ENCODE assay signal across 1 cellular context in the genomic region with DNA sequence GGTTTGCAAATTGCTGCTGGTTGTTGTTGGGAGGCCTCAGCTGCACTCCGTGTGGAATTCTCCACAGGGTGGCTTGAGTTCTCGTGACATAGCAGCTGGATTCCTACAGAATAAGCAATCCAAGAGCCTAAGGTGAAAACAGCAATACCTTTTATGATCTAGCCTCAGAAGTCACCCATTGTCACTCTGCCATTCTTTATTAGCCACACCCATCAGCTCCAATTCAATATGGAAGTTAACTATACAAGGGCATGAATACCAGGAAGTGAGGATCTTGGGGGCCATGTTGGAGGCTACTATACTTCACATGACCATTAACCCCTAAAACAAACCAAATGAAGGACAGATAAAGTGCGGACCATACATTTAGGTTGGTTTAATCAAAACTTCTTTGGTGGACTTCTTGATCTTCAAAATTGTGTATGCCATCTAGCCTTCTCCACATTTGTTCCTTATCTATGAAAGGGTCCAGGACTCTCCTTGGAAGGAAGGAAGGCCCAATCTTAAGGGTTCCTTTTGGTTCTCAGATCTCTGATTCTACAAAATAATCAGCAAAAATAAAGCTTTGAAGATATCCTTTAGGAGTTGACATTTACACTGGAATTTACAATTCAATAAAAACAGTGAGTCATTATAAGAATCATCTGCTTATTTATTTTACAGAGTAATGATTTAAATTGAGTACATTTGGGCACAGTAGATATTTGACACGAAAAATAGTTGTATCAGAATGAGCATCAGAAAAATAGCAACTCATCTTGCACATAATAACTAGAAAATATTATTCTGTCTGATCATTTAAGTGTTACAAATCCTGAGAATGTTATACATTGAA.
TF ChIP-seq lines count a peak whose summit lies in the region.

No MANE protein-coding gene starts in this region.

TF ChIP-seq in A549, 52 proteins besides CTCF, POLR2A, EP300 and RAD21:
- TF ChIP-seq CBX8 (IDR thresholded peaks at IDR 0.05) (no peak), USF2 (IDR thresholded peaks at IDR 0.05) (0 out of 2 replicates have a peak, but pooled peaks have one; percentile 19), HOXB13 (CRISPR knock-in tag; IDR thresholded peaks at IDR 0.05; ENCODE audit: low read depth) (no peak), FOSL2 (IDR thresholded peaks at IDR 0.05) (no peak), FOSL2 (CRISPR knock-in tag; IDR thresholded peaks at IDR 0.05) (0 out of 2 replicates have a peak, but pooled peaks have one; percentile 7)
